In genomic region chr10:18649364-18649959, GRCh38 we compare ENCODE assay signal across 1 cellular context.
TF ChIP-seq lines count a peak whose summit lies in the region.

No MANE protein-coding gene starts in this region.

TF ChIP-seq in IMR-90, 13 proteins besides CTCF, POLR2A, EP300 and RAD21:
- no peak for TF ChIP-seq RFX5 (IDR thresholded peaks at IDR 0.05; ENCODE audit: low read depth, low read length)
- TF ChIP-seq FOS (IDR thresholded peaks at IDR 0.05; ENCODE audit: low read depth, low read length), result no peak
- no peak for TF ChIP-seq CEBPB (IDR thresholded peaks at IDR 0.05; ENCODE audit: low read depth, low read length)
- no peak for TF ChIP-seq CHD1 (IDR thresholded peaks at IDR 0.05; ENCODE audit: low read depth, low read length)
- no peak for TF ChIP-seq MAZ (IDR thresholded peaks at IDR 0.05; ENCODE audit: borderline replicate concordance, low read depth, low read length)
- no peak for TF ChIP-seq SMC3 (IDR thresholded peaks at IDR 0.05; ENCODE audit: low read depth, low read length)
- no peak for TF ChIP-seq BHLHE40 (IDR thresholded peaks at IDR 0.05; ENCODE audit: low read depth, low read length)
- TF ChIP-seq USF2 (IDR thresholded peaks at IDR 0.05; ENCODE audit: low read depth, low read length), result no peak
- TF ChIP-seq ELK1 (IDR thresholded peaks at IDR 0.05; ENCODE audit: borderline replicate concordance, low read depth, low read length), result no peak
- TF ChIP-seq NFE2L2 (IDR thresholded peaks at IDR 0.05; ENCODE audit: low read depth, low read length), result no peak
- TF ChIP-seq MXI1 (IDR thresholded peaks at IDR 0.05; ENCODE audit: borderline replicate concordance, low read depth, low read length), result no peak
- no peak for TF ChIP-seq RCOR1 (IDR thresholded peaks at IDR 0.05; ENCODE audit: insufficient replicate concordance, low read length)
- TF ChIP-seq MAFK (IDR thresholded peaks at IDR 0.05; ENCODE audit: low read depth, low read length), result no peak
TF ChIP-seq in IMR-90: peak in this region for 0.
